14 cellular contexts compared by ENCODE assay signal in the genomic region with DNA sequence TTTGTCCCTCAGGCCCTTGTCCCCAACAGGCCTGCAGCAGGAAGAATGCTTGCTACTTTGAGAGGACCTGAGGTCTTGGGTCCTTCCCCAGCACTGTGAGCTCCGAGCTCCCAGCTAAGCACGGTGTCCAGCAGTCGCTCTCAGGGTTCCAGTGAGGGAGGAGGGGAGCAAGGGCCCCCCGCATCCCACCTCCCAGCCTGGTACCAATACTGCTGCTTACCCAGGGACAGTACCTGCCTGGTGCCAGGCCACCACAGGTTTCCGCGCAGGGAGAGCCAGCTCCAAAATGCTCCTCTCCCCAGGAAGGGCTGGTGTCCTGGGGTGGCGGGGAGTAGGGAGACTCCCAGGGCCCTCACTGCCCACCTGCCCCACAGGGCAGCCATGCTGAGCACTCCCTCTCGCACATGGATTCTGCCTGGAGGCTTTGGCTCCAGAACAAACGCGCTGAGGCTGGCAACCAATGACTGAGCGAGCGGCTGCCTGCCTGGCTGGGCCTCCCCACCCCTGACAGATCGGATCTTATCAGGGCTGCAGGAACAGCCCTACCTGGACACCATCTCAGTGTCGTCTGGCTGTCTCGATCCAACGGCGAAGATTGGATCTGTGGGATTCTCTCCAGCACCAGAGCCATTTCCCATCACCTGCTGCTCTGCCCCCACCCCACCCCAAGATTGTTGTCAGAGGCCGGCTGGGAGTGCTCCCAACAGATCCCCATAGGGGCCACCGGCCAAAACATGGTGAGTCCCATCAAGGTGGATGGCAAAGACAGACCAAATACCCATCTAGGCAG. TPM values are rescaled to one million over a fixed set of nuclear protein-coding genes. Genes with fewer than 3 reads are reported as not detected.
DNase-seq lines count a peak whose midpoint lies in the region; ATAC-seq and TF ChIP-seq lines count a peak whose summit lies in the region.
"Had no signal": no experiment of that assay in that cellular context is flagged by ENCODE, and none has a peak within 500 bp of the region (broad histone marks: within the 10 kb centered on the region; RNA-seq: fewer than 3 reads in every experiment).

No MANE protein-coding gene starts in this region.

- H2AK5ac ChIP-seq in mesenchymal stem cell (ENCODE audit: low read length, severe bottlenecking) = no peak overlapping the region

- peaks cover 25% of the 10 kb centered on the region for H3K79me1 ChIP-seq in mesenchymal stem cell (replicated peaks; ENCODE audit: low read length, poor library complexity, severe bottlenecking)

- no peak overlapping the region for H3K9ac ChIP-seq in mesenchymal stem cell (ENCODE audit: low read length)
- H3K9ac ChIP-seq: neural progenitor cell had no signal

- no peak overlapping the region for H2BK5ac ChIP-seq in mesenchymal stem cell (ENCODE audit: low read depth, low read length, poor library complexity, severe bottlenecking)

- POLR2A ChIA-PET in activated B cell treated with CpG ODN at 0.5 μM for 24 hours (lab: Charles Lee) = no interaction called here

- ATAC-seq in activated B cell treated with CpG ODN at 0.5 μM for 24 hours (ENCODE audit: low read depth) (no peak), upper lobe of right lung (no peak)

- CTCF ChIA-PET in activated B cell treated with CpG ODN at 0.5 μM for 24 hours (lab: Charles Lee) = no interaction called here

- H3K36me3 Mint-ChIP-seq in activated B cell treated with CpG ODN at 0.5 μM for 24 hours (ENCODE audit: low read depth) = no peaks in the 10 kb centered on the region
- H3K36me3 Mint-ChIP-seq: neural progenitor cell had no signal

- peak overlapping the region; percentile 12 for H2BK15ac ChIP-seq in mesenchymal stem cell (ENCODE audit: low read depth, poor library complexity, severe bottlenecking)

- peaks cover 0 to 9% of the 10 kb centered on the region in 2 experiments for H3K36me3 ChIP-seq in mesenchymal stem cell (ENCODE audit: control insufficient read depth in 1 of 2, insufficient read depth in 2 of 2, low read depth in 1 of 2, low read length in 2 of 2)
- no peaks in the 10 kb centered on the region for H3K36me3 ChIP-seq in upper lobe of right lung
- H3K36me3 ChIP-seq: neural progenitor cell, Peyer's patch had no signal

- H3K18ac ChIP-seq in mesenchymal stem cell (ENCODE audit: low read depth in 1 of 2, low read length in 2 of 2) = no peak overlapping the region

- H2BK12ac ChIP-seq in mesenchymal stem cell (ENCODE audit: low read length in 2 of 2) = no peak overlapping the region

- peak overlapping the region; percentile 19 for H3K4me3 Mint-ChIP-seq in activated B cell treated with CpG ODN at 0.5 μM for 24 hours
- H3K4me3 Mint-ChIP-seq: T-helper 1 cell treated with Interleukin-12 subunit alpha and Interleukin-12 subunit beta and Interleukin-4 antibody, amounts not matched to agents 30 μg/mL and 1 μg/mL, for 36 hours had no signal

- H3K27ac Mint-ChIP-seq in activated B cell treated with CpG ODN at 0.5 μM for 24 hours = no peak overlapping the region
- H3K27ac Mint-ChIP-seq: neural progenitor cell; T-helper 1 cell treated with Interleukin-12 subunit alpha and Interleukin-12 subunit beta and Interleukin-4 antibody, amounts not matched to agents 30 μg/mL and 1 μg/mL, for 36 hours had no signal

- DNase-seq in activated B cell treated with CpG ODN at 0.5 μM for 24 hours (no peak), mesenchymal stem cell (no peak), upper lobe of right lung (peak; percentile 71), CD1c-positive myeloid dendritic cell (ENCODE audit: extremely low spot score) (no peak), HT-29 (ENCODE audit: low spot score) (no peak)
- DNase-seq: activated CD4-positive, alpha-beta T cell treated with anti-CD3 and anti-CD28 coated beads for 4 hours; activated T-cell treated with anti-CD3 and anti-CD28 coated beads, Interleukin-2, amount 50 U/mL, for 1 hour; esophagus squamous epithelium; H7; NCI-H187; NCI-H524 treated with DMSO at 0.1 percent for 48 hours; Peyer's patch had no signal

- H3K4me3 ChIP-seq in mesenchymal stem cell (ENCODE audit: insufficient read depth in 1 of 2, low read depth in 1 of 2, low read length in 2 of 2) (no peak overlapping the region), upper lobe of right lung (peak overlapping the region; percentile 75)
- H3K4me3 ChIP-seq: esophagus squamous epithelium, neural progenitor cell had no signal

- peaks cover 15% of the 10 kb centered on the region for H3K27me3 Mint-ChIP-seq in activated B cell treated with CpG ODN at 0.5 μM for 24 hours

- H2AFZ ChIP-seq in mesenchymal stem cell (ENCODE audit: low read depth, low read length) = no peak overlapping the region
- H2AFZ ChIP-seq: neural progenitor cell had no signal

- no peak overlapping the region for H3K27ac ChIP-seq in mesenchymal stem cell (ENCODE audit: low read length, poor library complexity, severe bottlenecking)
- peak overlapping the region; percentile 37 for H3K27ac ChIP-seq in upper lobe of right lung
- H3K27ac ChIP-seq: neural progenitor cell had no signal

- TF ChIP-seq CTCF in activated B cell treated with CpG ODN at 0.5 μM for 24 hours (IDR thresholded peaks at IDR 0.05) = no peak
- TF ChIP-seq CTCF in upper lobe of right lung (IDR thresholded peaks at IDR 0.05) = no peak

- no peak overlapping the region for H2BK120ac ChIP-seq in mesenchymal stem cell (ENCODE audit: low read depth, low read length)

- H3K4me1 Mint-ChIP-seq in activated B cell treated with CpG ODN at 0.5 μM for 24 hours = peaks cover 28% of the 10 kb centered on the region

- no peaks in the 10 kb centered on the region for H3K9me3 Mint-ChIP-seq in activated B cell treated with CpG ODN at 0.5 μM for 24 hours
- H3K9me3 Mint-ChIP-seq: neural progenitor cell; T-helper 1 cell treated with Interleukin-12 subunit alpha and Interleukin-12 subunit beta and Interleukin-4 antibody, amounts not matched to agents 30 μg/mL and 1 μg/mL, for 36 hours had no signal

- intact Hi-C loops in activated B cell treated with CpG ODN at 0.5 μM for 24 hours (cut with micrococcal nuclease) (no loop called here), upper lobe of right lung (cut with DNase I) (no loop called here)

- H4K8ac ChIP-seq in mesenchymal stem cell (ENCODE audit: low read length) = peak overlapping the region; percentile 50

- H3K4ac ChIP-seq in mesenchymal stem cell (ENCODE audit: low read depth in 1 of 2, low read length in 2 of 2) = no peak overlapping the region

- H3K9me3 ChIP-seq in mesenchymal stem cell (ENCODE audit: control insufficient read depth, low read length) = no peaks in the 10 kb centered on the region
- H3K9me3 ChIP-seq in upper lobe of right lung = no peaks in the 10 kb centered on the region
- H3K9me3 ChIP-seq: esophagus squamous epithelium, Peyer's patch had no signal

- no peak overlapping the region for H3K14ac ChIP-seq in mesenchymal stem cell (ENCODE audit: low read length in 2 of 2)

- no peak overlapping the region for H4K91ac ChIP-seq in mesenchymal stem cell (ENCODE audit: low read length)

- H3K4me1 ChIP-seq in mesenchymal stem cell (ENCODE audit: control insufficient read depth, insufficient read depth, low read depth, low read length) (peaks cover 47% of the 10 kb centered on the region), upper lobe of right lung (peaks cover 30% of the 10 kb centered on the region)

- H3K27me3 ChIP-seq in mesenchymal stem cell (ENCODE audit: control insufficient read depth in 1 of 2, insufficient read depth in 1 of 2, low read length in 2 of 2) = no peaks in the 10 kb centered on the region
- H3K27me3 ChIP-seq in upper lobe of right lung = no peaks in the 10 kb centered on the region
- H3K27me3 ChIP-seq: esophagus squamous epithelium, Peyer's patch had no signal

- 58% methylated on average over 18 of the region's 19 CpGs for WGBS in mesenchymal stem cell

- H3K4me2 ChIP-seq in mesenchymal stem cell (ENCODE audit: low read length, poor library complexity, severe bottlenecking) = no peak overlapping the region
- H3K4me2 ChIP-seq: neural progenitor cell had no signal

- H3K23ac ChIP-seq in mesenchymal stem cell (ENCODE audit: low read length in 2 of 2) = no peak overlapping the region

RNA-seq across cellular contexts. Expression of gene DOK4, which starts 2.4 kb away (rescaled TPM):
- total RNA-seq in activated B cell treated with CpG ODN at 0.5 μM for 24 hours (0.66 and 0.73 TPM in 2 replicates), upper lobe of right lung (55.1 TPM)
- polyA plus RNA-seq in mesenchymal stem cell (2013, experiment 1 of 2) = 29.6 TPM
- polyA plus RNA-seq in mesenchymal stem cell (2013, experiment 2 of 2) = 29.7 TPM
- total RNA-seq in HT-29 (2014; rRNA removed; shearing (Covaris generic)) = 118 and 122 TPM in 2 replicates

RNA-seq across cellular contexts. Expression of gene POLR2C, which starts 21.4 kb away (rescaled TPM):
- total RNA-seq in activated B cell treated with CpG ODN at 0.5 μM for 24 hours (52.2 and 56.6 TPM in 2 replicates), upper lobe of right lung (85.1 TPM)
- polyA plus RNA-seq in mesenchymal stem cell (2013, experiment 1 of 2) = 39.3 TPM
- 40.0 TPM for polyA plus RNA-seq in mesenchymal stem cell (2013, experiment 2 of 2)
- total RNA-seq in HT-29 (2014; rRNA removed; shearing (Covaris generic)) = 151 and 174 TPM in 2 replicates

RNA-seq across cellular contexts. Expression of gene COQ9, which starts 36.6 kb away (rescaled TPM):
- total RNA-seq in activated B cell treated with CpG ODN at 0.5 μM for 24 hours = 30.4 and 34.1 TPM in 2 replicates
- 26.1 TPM for polyA plus RNA-seq in mesenchymal stem cell (2013, experiment 1 of 2)
- 25.9 TPM for polyA plus RNA-seq in mesenchymal stem cell (2013, experiment 2 of 2)
- 35.2 TPM for total RNA-seq in upper lobe of right lung
- 54.1 and 65.4 TPM in 2 replicates for total RNA-seq in HT-29 (2014; rRNA removed; shearing (Covaris generic))

RNA-seq across cellular contexts. Expression of gene CIAPIN1, which starts 36.7 kb away (rescaled TPM):
- total RNA-seq in activated B cell treated with CpG ODN at 0.5 μM for 24 hours (47.1 and 52.3 TPM in 2 replicates), upper lobe of right lung (31.2 TPM)
- polyA plus RNA-seq in mesenchymal stem cell (2013, experiment 1 of 2) = 30.8 TPM
- 33.0 TPM for polyA plus RNA-seq in mesenchymal stem cell (2013, experiment 2 of 2)
- total RNA-seq in HT-29 (2014; rRNA removed; shearing (Covaris generic)) = 44.3 and 46.4 TPM in 2 replicates

RNA-seq across cellular contexts. Expression of gene CCDC102A, which starts 52.5 kb away (rescaled TPM):
- total RNA-seq in activated B cell treated with CpG ODN at 0.5 μM for 24 hours (15.5 TPM in 2 replicates), upper lobe of right lung (11.3 TPM)
- polyA plus RNA-seq in mesenchymal stem cell (2013, experiment 1 of 2) = 4.5 TPM
- polyA plus RNA-seq in mesenchymal stem cell (2013, experiment 2 of 2) = 4.8 TPM
- total RNA-seq in HT-29 (2014; rRNA removed; shearing (Covaris generic)) = 7.6 and 7.7 TPM in 2 replicates

Comparison
In these comparisons a context has a peak if more than half of its experiments do, and no peak if none do; other contexts are left out.
1. RNA of gene DOK4, which starts 2.4 kb away (total RNA-seq): 118 to 122 TPM in HT-29 and 55.1 TPM in upper lobe of right lung (single experiment); 0.66 to 0.73 TPM in activated B cell treated with CpG ODN at 0.5 μM for 24 hours; every median in the first group is over 10 times any median in the second.